7 cellular contexts compared by ENCODE assay signal in genomic region chr1:145892486-145893087, GRCh38. TPM values are rescaled to one million over a fixed set of nuclear protein-coding genes. Genes with fewer than 3 reads are reported as not detected.
DNase-seq lines count a peak whose midpoint lies in the region; ATAC-seq, FAIRE-seq and TF ChIP-seq lines count a peak whose summit lies in the region.

No MANE protein-coding gene starts in this region.

- H3K9me3 ChIP-seq in MG63, result no peaks in the 10 kb centered on the region
- no peaks in the 10 kb centered on the region for H3K9me3 ChIP-seq in mammary epithelial cell (replicated peaks; ENCODE audit: insufficient read depth, low read length)
- no peaks in the 10 kb centered on the region for H3K9me3 ChIP-seq in HepG2 (ENCODE audit: low read length)
- H3K9me3 ChIP-seq in tibial nerve, result no peaks in the 10 kb centered on the region

- H3K4me1 ChIP-seq in mammary epithelial cell (ENCODE audit: insufficient read depth, low read length) (peaks cover 36% of the 10 kb centered on the region), HepG2 (ENCODE audit: insufficient read depth, low read length) (peaks cover 81% of the 10 kb centered on the region), tibial nerve (peaks cover 0 to 30% (median 21%) of the 10 kb centered on the region in 4 donors)

- no peak for TF ChIP-seq POLR2A in HepG2 (IDR thresholded peaks at IDR 0.05; ENCODE audit: insufficient read depth in 1 of 2, low read depth in 2 of 2, low read length in 2 of 2)
- TF ChIP-seq POLR2A in tibial nerve (IDR thresholded peaks at IDR 0.05), result no peak

- dilution Hi-C loops in mammary epithelial cell (cut with HindIII; ENCODE audit: low sequenced_read_pairs), result no loop called here

- H3K27ac ChIP-seq in mammary epithelial cell (ENCODE audit: insufficient read depth, low read depth, low read length) (peak overlapping the region; percentile 97), HepG2 (ENCODE audit: extremely low read length, insufficient read depth, low read length) (peak overlapping the region; percentile 63), tibial nerve (peak overlapping the region; percentile 73 to 94 (median 86))

- BruUV-seq in mammary epithelial cell (replicated peaks; lab: Mats Ljungman, UMichigan) (TSS peak; percentile 86), HepG2 (replicated peaks; lab: Mats Ljungman, UMichigan) (TSS peak; percentile 97)

- no peak for TF ChIP-seq EP300 in HepG2 (IDR thresholded peaks at IDR 0.05; ENCODE audit: low read depth in 2 of 2, low read length in 2 of 2)
- TF ChIP-seq EP300 in HepG2 (CRISPR knock-in tag; IDR thresholded peaks at IDR 0.05; ENCODE audit: borderline replicate concordance), result no peak
- no peak for TF ChIP-seq EP300 in tibial nerve (IDR thresholded peaks at IDR 0.05)

- 14% methylated on average over 3 of the region's 3 CpGs for WGBS in mammary epithelial cell (ENCODE audit: low coverage, missing lambda C conversion rate)
- 57% methylated on average over 3 of the region's 3 CpGs for WGBS in HepG2 (ENCODE audit: low lambda C conversion rate)
- 30 to 40% methylated on average over 3 of the region's 3 CpGs for WGBS in tibial nerve, 2 donors

- H3K9ac ChIP-seq in mammary epithelial cell (ENCODE audit: insufficient read depth, low read length), result peak overlapping the region; percentile 68
- peak overlapping the region; percentile 42; the same call in 1 of the 2 replicates for H3K9ac ChIP-seq in HepG2 (ENCODE audit: insufficient read depth, low read depth, low read length)

- intact Hi-C loops in mammary epithelial cell (cut with micrococcal nuclease), result loop anchor here (1.0 to 2.0 kb wide), 6 partner anchors 16 to 121 kb away; partner anchors contain the start of genes LIX1L, NUDT17 and PEX11B
- intact Hi-C loops in HepG2 (cut with micrococcal nuclease; ENCODE audit: unreplicated experiment), result loop anchor here (1.0 to 5.0 kb wide), 6 partner anchors 18 to 121 kb away; partner anchors contain the start of genes ITGA10, LIX1L, PIAS3 and RBM8A

- no peak for FAIRE-seq in HepG2 (lab: Jason Lieb, UNC)

- ATAC-seq in HepG2, result peak; percentile 52
- ATAC-seq in HG03571 (IDR thresholded peaks at IDR 0.05; ENCODE audit: unreplicated experiment), result no peak
- ATAC-seq in GM21529 (IDR thresholded peaks at IDR 0.05; ENCODE audit: unreplicated experiment), result no peak
- ATAC-seq in HG03520 (IDR thresholded peaks at IDR 0.05; ENCODE audit: unreplicated experiment), result no peak

- H3K27me3 ChIP-seq in MG63 (no peaks in the 10 kb centered on the region), mammary epithelial cell (ENCODE audit: insufficient read depth, low read length) (no peaks in the 10 kb centered on the region), HepG2 (ENCODE audit: control insufficient read depth in 1 of 2, insufficient read depth in 2 of 2, low read length in 2 of 2) (no peaks in the 10 kb centered on the region), tibial nerve (no peaks in the 10 kb centered on the region)

- in situ Hi-C loops in mammary epithelial cell (cut with MboI; ENCODE audit: low sequenced_read_pairs in 2 of 2), result loop anchor here in 1 of 2 donors (10.0 kb wide), 1 partner anchor 112 kb away; no protein-coding TSS in a partner anchor
- in situ Hi-C loops in HepG2 (cut with HindIII; ENCODE audit: extremely low pct_ligation_motif_present, low pct_unique_long_range_greater_than_20kb), result no loop called here

- H3K79me2 ChIP-seq in mammary epithelial cell (ENCODE audit: insufficient read depth, low read length) (no peaks in the 10 kb centered on the region), HepG2 (ENCODE audit: insufficient read depth, low read length) (no peaks in the 10 kb centered on the region)

- POLR2A ChIA-PET in HepG2 (lab: Yijun Ruan, JAX), result interaction anchor here (0.9 to 2.9 kb wide), 16 partner anchors 10 to 160 kb away, joined by 3 to 29 read pairs (median 4); partner anchors contain the start of genes ANKRD34A, ITGA10, NUDT17 and PEX11B

- DNase-seq in MG63 (peak; percentile 66), mammary epithelial cell (no peak), HepG2 (ENCODE audit: low spot score) (no peak), tibial nerve (ENCODE audit: low spot score in 2 of 2) (peak in 1 of 2 donors; percentile 40)

- no peak for TF ChIP-seq RAD21 in HepG2 (CRISPR knock-in tag; IDR thresholded peaks at IDR 0.05)

- H2AFZ ChIP-seq in mammary epithelial cell (ENCODE audit: low read depth, low read length) (peak overlapping the region; percentile 56), HepG2 (ENCODE audit: low read length) (no peak overlapping the region)

- H3K4me3 ChIP-seq in MG63, result peak overlapping the region; percentile 8
- no peak overlapping the region for H3K4me3 ChIP-seq in mammary epithelial cell (replicated peaks in 1 of 3; ENCODE audit: insufficient read depth in 1 of 3, low read depth in 2 of 3, low read length in 3 of 3)
- H3K4me3 ChIP-seq in HepG2 (replicated peaks in 1 of 3; ENCODE audit: insufficient read depth in 1 of 3, low read depth in 2 of 3, low read length in 3 of 3), result no peak overlapping the region; a peak in 1 of 6 replicates
- peak overlapping the region in 1 of 4 donors; percentile 20 for H3K4me3 ChIP-seq in tibial nerve

- TF ChIP-seq CTCF in mammary epithelial cell (conservative IDR thresholded peaks at IDR 0.05 in 1 of 2, IDR thresholded peaks at IDR 0.05 in 1 of 2; ENCODE audit: extremely low read depth in 1 of 2, insufficient read depth in 1 of 2, low read depth in 1 of 2, low read length in 2 of 2) (no peak), HepG2 (CRISPR knock-in tag; IDR thresholded peaks at IDR 0.05) (no peak), tibial nerve (IDR thresholded peaks at IDR 0.05) (no peak)

- H4K20me1 ChIP-seq in mammary epithelial cell (ENCODE audit: insufficient read depth, low read length), result no peaks in the 10 kb centered on the region
- no peaks in the 10 kb centered on the region for H4K20me1 ChIP-seq in HepG2 (ENCODE audit: insufficient read depth, low read length)

- CTCF ChIA-PET in mammary epithelial cell (lab: Charles Lee; ENCODE audit: low non-redundant PET) (interaction anchor here (0.6 to 1.4 kb wide), 3 partner anchors 16 to 57 kb away, joined by 4 to 13 read pairs (median 10); partner anchors contain the start of gene PIAS3), HepG2 (lab: Yijun Ruan, JAX; ENCODE audit: low intra/inter-chr PET ratio, low total read pairs) (interaction anchor here (1.0 to 3.3 kb wide), 7 partner anchors 8 to 121 kb away, joined by 3 to 93 read pairs (median 7); partner anchors contain the start of genes ITGA10 and RBM8A)

- peak overlapping the region; percentile 73 for H3K4me2 ChIP-seq in mammary epithelial cell (ENCODE audit: insufficient read depth, low read depth, low read length)
- peak overlapping the region; percentile 71 for H3K4me2 ChIP-seq in HepG2 (ENCODE audit: low read depth, low read length)

- no peaks in the 10 kb centered on the region for H3K36me3 ChIP-seq in MG63
- H3K36me3 ChIP-seq in mammary epithelial cell (ENCODE audit: insufficient read depth, low read length), result no peaks in the 10 kb centered on the region
- no peaks in the 10 kb centered on the region for H3K36me3 ChIP-seq in HepG2 (replicated peaks in 1 of 2; ENCODE audit: control insufficient read depth in 1 of 2, insufficient read depth in 2 of 2, low read length in 2 of 2)
- peaks cover 0 to 16% (median 0%) of the 10 kb centered on the region in 3 donors for H3K36me3 ChIP-seq in tibial nerve

RNA-seq across cellular contexts. Expression of gene ANKRD35, which starts 6.9 kb away (rescaled TPM):
- not detected in 2 replicates for total RNA-seq in MG63 (2014; rRNA removed; shearing (Covaris generic); ENCODE audit: low replicate concordance)
- under 1 TPM; 0.33 to 0.66 TPM for total RNA-seq in mammary epithelial cell
- 0.67 TPM for polyA plus RNA-seq in mammary epithelial cell
- 4.8 TPM for polyA minus RNA-seq in mammary epithelial cell
- total RNA-seq in HepG2 (2016; rRNA removed; fragmentation: Illumina TruSeq; extraction: Trizol), result 0.02 TPM in 1 of 2 replicates, not detected in the other
- not detected in 2 replicates for total RNA-seq in HepG2 (2016; cell fraction: cytosol; rRNA removed; fragmentation: Illumina TruSeq; extraction: Trizol; ENCODE audit: low read depth)
- total RNA-seq in HepG2 (2016; cell fraction: insoluble cytoplasmic fraction; rRNA removed; fragmentation: Illumina TruSeq; extraction: Trizol), result not detected in 2 replicates
- total RNA-seq in HepG2 (2016; cell fraction: membrane; rRNA removed; fragmentation: Illumina TruSeq; extraction: Trizol), result not detected in 2 replicates
- total RNA-seq in HepG2 (2016; cell fraction: nucleus; rRNA removed; fragmentation: Illumina TruSeq; extraction: Trizol), result not detected in 2 replicates
- not detected in 2 replicates for polyA plus RNA-seq in HepG2 (2011; rRNA removed)
- 0.01 TPM in 2 replicates for polyA plus RNA-seq in HepG2 (2011; cell fraction: cytosol; rRNA removed)
- not detected in 2 replicates for polyA plus RNA-seq in HepG2 (2011; cell fraction: nucleus; rRNA removed)
- polyA plus RNA-seq in HepG2 (2012), result not detected in 2 replicates
- not detected in 2 replicates for polyA plus RNA-seq in HepG2 (2016; cell fraction: cytosol; fragmentation: Illumina TruSeq; extraction: Trizol; ENCODE audit: low read depth)
- polyA plus RNA-seq in HepG2 (2016; cell fraction: insoluble cytoplasmic fraction; fragmentation: Illumina TruSeq; extraction: Trizol; ENCODE audit: low read depth), result not detected in 2 replicates
- not detected in 2 replicates for polyA plus RNA-seq in HepG2 (2016; cell fraction: membrane; fragmentation: Illumina TruSeq; extraction: Trizol; ENCODE audit: low read depth)
- not detected in 2 replicates for polyA plus RNA-seq in HepG2 (2016; cell fraction: nucleus; fragmentation: Illumina TruSeq; extraction: Trizol; ENCODE audit: insufficient read depth, low read depth)
- polyA minus RNA-seq in HepG2 (2011; rRNA and poly(A)+ RNA removed; ENCODE audit: low replicate concordance), result 0.10 TPM in 1 of 2 replicates, not detected in the other
- polyA minus RNA-seq in HepG2 (2011; cell fraction: cytosol; rRNA and poly(A)+ RNA removed), result not detected in 2 replicates
- 0.13 TPM in 1 of 2 replicates, not detected in the other for polyA minus RNA-seq in HepG2 (2011; cell fraction: nucleus; rRNA and poly(A)+ RNA removed)
- 10 to 100 TPM in 1 of 4 donors, 1 to 10 TPM in 3; 2.7 to 11.2 (median 6.3) TPM for total RNA-seq in tibial nerve

RNA-seq across cellular contexts. Expression of gene ITGA10, which starts 17.3 kb away (rescaled TPM):
- total RNA-seq in MG63 (2014; rRNA removed; shearing (Covaris generic); ENCODE audit: low replicate concordance), result 0.10 and 0.20 TPM in 2 replicates
- total RNA-seq in mammary epithelial cell (1 to 10 TPM; 1.3 to 9.0 TPM), HepG2 (2016; rRNA removed; fragmentation: Illumina TruSeq; extraction: Trizol) (0.53 and 0.89 TPM in 2 replicates), tibial nerve (10 to 100 TPM; 29.4 to 42.9 (median 39.4) TPM)
- polyA plus RNA-seq in mammary epithelial cell (5.1 TPM), HepG2 (2011; rRNA removed) (1.6 and 1.8 TPM in 2 replicates)
- 0.41 TPM for polyA minus RNA-seq in mammary epithelial cell
- total RNA-seq in HepG2 (2016; cell fraction: cytosol; rRNA removed; fragmentation: Illumina TruSeq; extraction: Trizol; ENCODE audit: low read depth), result 0.09 and 0.20 TPM in 2 replicates
- 0.54 and 0.95 TPM in 2 replicates for total RNA-seq in HepG2 (2016; cell fraction: insoluble cytoplasmic fraction; rRNA removed; fragmentation: Illumina TruSeq; extraction: Trizol)
- 0.31 and 0.46 TPM in 2 replicates for total RNA-seq in HepG2 (2016; cell fraction: membrane; rRNA removed; fragmentation: Illumina TruSeq; extraction: Trizol)
- total RNA-seq in HepG2 (2016; cell fraction: nucleus; rRNA removed; fragmentation: Illumina TruSeq; extraction: Trizol), result 1.3 and 1.4 TPM in 2 replicates
- 0.79 and 0.83 TPM in 2 replicates for polyA plus RNA-seq in HepG2 (2011; cell fraction: cytosol; rRNA removed)
- 5.0 and 7.8 TPM in 2 replicates for polyA plus RNA-seq in HepG2 (2011; cell fraction: nucleus; rRNA removed)
- polyA plus RNA-seq in HepG2 (2012), result 0.55 and 0.64 TPM in 2 replicates
- 0.08 and 0.12 TPM in 2 replicates for polyA plus RNA-seq in HepG2 (2016; cell fraction: cytosol; fragmentation: Illumina TruSeq; extraction: Trizol; ENCODE audit: low read depth)
- 0.30 and 0.47 TPM in 2 replicates for polyA plus RNA-seq in HepG2 (2016; cell fraction: insoluble cytoplasmic fraction; fragmentation: Illumina TruSeq; extraction: Trizol; ENCODE audit: low read depth)
- 0.21 and 0.23 TPM in 2 replicates for polyA plus RNA-seq in HepG2 (2016; cell fraction: membrane; fragmentation: Illumina TruSeq; extraction: Trizol; ENCODE audit: low read depth)
- 3.6 and 4.6 TPM in 2 replicates for polyA plus RNA-seq in HepG2 (2016; cell fraction: nucleus; fragmentation: Illumina TruSeq; extraction: Trizol; ENCODE audit: insufficient read depth, low read depth)
- polyA minus RNA-seq in HepG2 (2011; rRNA and poly(A)+ RNA removed; ENCODE audit: low replicate concordance), result 0.35 and 1.5 TPM in 2 replicates
- polyA minus RNA-seq in HepG2 (2011; cell fraction: cytosol; rRNA and poly(A)+ RNA removed), result 0.69 and 0.70 TPM in 2 replicates
- polyA minus RNA-seq in HepG2 (2011; cell fraction: nucleus; rRNA and poly(A)+ RNA removed), result 1.8 and 2.6 TPM in 2 replicates

RNA-seq across cellular contexts. Expression of gene PEX11B, which starts 25.9 kb away (rescaled TPM):
- 19.3 and 20.6 TPM in 2 replicates for total RNA-seq in MG63 (2014; rRNA removed; shearing (Covaris generic); ENCODE audit: low replicate concordance)
- total RNA-seq in mammary epithelial cell, result 10 to 100 TPM; 30.4 to 36.3 TPM
- polyA plus RNA-seq in mammary epithelial cell, result 31.0 TPM
- polyA minus RNA-seq in mammary epithelial cell, result 17.2 TPM
- total RNA-seq in HepG2 (2016; rRNA removed; fragmentation: Illumina TruSeq; extraction: Trizol), result 21.6 and 26.2 TPM in 2 replicates
- total RNA-seq in HepG2 (2016; cell fraction: cytosol; rRNA removed; fragmentation: Illumina TruSeq; extraction: Trizol; ENCODE audit: low read depth), result 6.1 and 8.7 TPM in 2 replicates
- 21.5 and 30.1 TPM in 2 replicates for total RNA-seq in HepG2 (2016; cell fraction: insoluble cytoplasmic fraction; rRNA removed; fragmentation: Illumina TruSeq; extraction: Trizol)
- 12.7 and 13.4 TPM in 2 replicates for total RNA-seq in HepG2 (2016; cell fraction: membrane; rRNA removed; fragmentation: Illumina TruSeq; extraction: Trizol)
- 9.3 and 11.7 TPM in 2 replicates for total RNA-seq in HepG2 (2016; cell fraction: nucleus; rRNA removed; fragmentation: Illumina TruSeq; extraction: Trizol)
- 38.8 and 48.4 TPM in 2 replicates for polyA plus RNA-seq in HepG2 (2011; rRNA removed)
- 24.9 and 30.2 TPM in 2 replicates for polyA plus RNA-seq in HepG2 (2011; cell fraction: cytosol; rRNA removed)
- polyA plus RNA-seq in HepG2 (2011; cell fraction: nucleus; rRNA removed), result 11.0 and 14.0 TPM in 2 replicates
- polyA plus RNA-seq in HepG2 (2012), result 14.3 and 21.4 TPM in 2 replicates
- 4.2 and 4.4 TPM in 2 replicates for polyA plus RNA-seq in HepG2 (2016; cell fraction: cytosol; fragmentation: Illumina TruSeq; extraction: Trizol; ENCODE audit: low read depth)
- polyA plus RNA-seq in HepG2 (2016; cell fraction: insoluble cytoplasmic fraction; fragmentation: Illumina TruSeq; extraction: Trizol; ENCODE audit: low read depth), result 34.6 and 35.2 TPM in 2 replicates
- polyA plus RNA-seq in HepG2 (2016; cell fraction: membrane; fragmentation: Illumina TruSeq; extraction: Trizol; ENCODE audit: low read depth), result 8.1 and 9.5 TPM in 2 replicates
- 17.7 and 21.1 TPM in 2 replicates for polyA plus RNA-seq in HepG2 (2016; cell fraction: nucleus; fragmentation: Illumina TruSeq; extraction: Trizol; ENCODE audit: insufficient read depth, low read depth)
- 29.8 and 36.3 TPM in 2 replicates for polyA minus RNA-seq in HepG2 (2011; rRNA and poly(A)+ RNA removed; ENCODE audit: low replicate concordance)
- polyA minus RNA-seq in HepG2 (2011; cell fraction: cytosol; rRNA and poly(A)+ RNA removed), result 9.1 and 13.4 TPM in 2 replicates
- polyA minus RNA-seq in HepG2 (2011; cell fraction: nucleus; rRNA and poly(A)+ RNA removed), result 6.4 and 7.0 TPM in 2 replicates
- 10 to 100 TPM; 27.9 to 35.2 (median 30.8) TPM for total RNA-seq in tibial nerve

RNA-seq across cellular contexts. Expression of gene PIAS3, which starts 33.7 kb away (rescaled TPM):
- total RNA-seq in MG63 (2014; rRNA removed; shearing (Covaris generic); ENCODE audit: low replicate concordance), result 5.6 and 11.0 TPM in 2 replicates
- total RNA-seq in mammary epithelial cell (10 to 100 TPM; 21.7 to 58.8 TPM), HepG2 (2016; rRNA removed; fragmentation: Illumina TruSeq; extraction: Trizol) (3.7 and 4.6 TPM in 2 replicates), tibial nerve (10 to 100 TPM; 25.5 to 29.1 (median 26.3) TPM)
- polyA plus RNA-seq in mammary epithelial cell (40.5 TPM), HepG2 (2011; rRNA removed) (8.0 and 9.7 TPM in 2 replicates)
- polyA minus RNA-seq in mammary epithelial cell, result 89.4 TPM
- total RNA-seq in HepG2 (2016; cell fraction: cytosol; rRNA removed; fragmentation: Illumina TruSeq; extraction: Trizol; ENCODE audit: low read depth), result 0.91 and 1.5 TPM in 2 replicates
- 4.0 and 4.2 TPM in 2 replicates for total RNA-seq in HepG2 (2016; cell fraction: insoluble cytoplasmic fraction; rRNA removed; fragmentation: Illumina TruSeq; extraction: Trizol)
- 2.8 and 3.2 TPM in 2 replicates for total RNA-seq in HepG2 (2016; cell fraction: membrane; rRNA removed; fragmentation: Illumina TruSeq; extraction: Trizol)
- total RNA-seq in HepG2 (2016; cell fraction: nucleus; rRNA removed; fragmentation: Illumina TruSeq; extraction: Trizol), result 4.7 TPM in 2 replicates
- polyA plus RNA-seq in HepG2 (2011; cell fraction: cytosol; rRNA removed), result 5.0 and 5.5 TPM in 2 replicates
- polyA plus RNA-seq in HepG2 (2011; cell fraction: nucleus; rRNA removed), result 26.5 and 26.8 TPM in 2 replicates
- polyA plus RNA-seq in HepG2 (2012), result 5.8 and 6.8 TPM in 2 replicates
- polyA plus RNA-seq in HepG2 (2016; cell fraction: cytosol; fragmentation: Illumina TruSeq; extraction: Trizol; ENCODE audit: low read depth), result 1.2 and 1.3 TPM in 2 replicates
- polyA plus RNA-seq in HepG2 (2016; cell fraction: insoluble cytoplasmic fraction; fragmentation: Illumina TruSeq; extraction: Trizol; ENCODE audit: low read depth), result 6.6 and 7.8 TPM in 2 replicates
- polyA plus RNA-seq in HepG2 (2016; cell fraction: membrane; fragmentation: Illumina TruSeq; extraction: Trizol; ENCODE audit: low read depth), result 4.0 and 4.3 TPM in 2 replicates
- 15.4 and 16.3 TPM in 2 replicates for polyA plus RNA-seq in HepG2 (2016; cell fraction: nucleus; fragmentation: Illumina TruSeq; extraction: Trizol; ENCODE audit: insufficient read depth, low read depth)
- polyA minus RNA-seq in HepG2 (2011; rRNA and poly(A)+ RNA removed; ENCODE audit: low replicate concordance), result 8.5 and 12.9 TPM in 2 replicates
- polyA minus RNA-seq in HepG2 (2011; cell fraction: cytosol; rRNA and poly(A)+ RNA removed), result 3.7 and 4.6 TPM in 2 replicates
- 9.3 and 10.7 TPM in 2 replicates for polyA minus RNA-seq in HepG2 (2011; cell fraction: nucleus; rRNA and poly(A)+ RNA removed)

RNA-seq across cellular contexts. Expression of gene RBM8A, which starts 34.7 kb away (rescaled TPM):
- 52.3 and 69.3 TPM in 2 replicates for total RNA-seq in MG63 (2014; rRNA removed; shearing (Covaris generic); ENCODE audit: low replicate concordance)
- total RNA-seq in mammary epithelial cell, result 100 to 1,000 TPM in 1 of 2 donors, 10 to 100 TPM in 1; 80.2 to 172 TPM
- polyA plus RNA-seq in mammary epithelial cell, result 172 TPM
- polyA minus RNA-seq in mammary epithelial cell, result 57.7 TPM
- 162 and 224 TPM in 2 replicates for total RNA-seq in HepG2 (2016; rRNA removed; fragmentation: Illumina TruSeq; extraction: Trizol)
- total RNA-seq in HepG2 (2016; cell fraction: cytosol; rRNA removed; fragmentation: Illumina TruSeq; extraction: Trizol; ENCODE audit: low read depth), result 15.8 and 21.1 TPM in 2 replicates
- total RNA-seq in HepG2 (2016; cell fraction: insoluble cytoplasmic fraction; rRNA removed; fragmentation: Illumina TruSeq; extraction: Trizol), result 164 and 238 TPM in 2 replicates
- 32.6 and 36.1 TPM in 2 replicates for total RNA-seq in HepG2 (2016; cell fraction: membrane; rRNA removed; fragmentation: Illumina TruSeq; extraction: Trizol)
- total RNA-seq in HepG2 (2016; cell fraction: nucleus; rRNA removed; fragmentation: Illumina TruSeq; extraction: Trizol), result 58.0 and 59.0 TPM in 2 replicates
- polyA plus RNA-seq in HepG2 (2011; rRNA removed), result 75.2 and 106 TPM in 2 replicates
- polyA plus RNA-seq in HepG2 (2011; cell fraction: cytosol; rRNA removed), result 81.5 and 102 TPM in 2 replicates
- 25.3 and 38.5 TPM in 2 replicates for polyA plus RNA-seq in HepG2 (2011; cell fraction: nucleus; rRNA removed)
- 87.0 and 96.0 TPM in 2 replicates for polyA plus RNA-seq in HepG2 (2012)
- polyA plus RNA-seq in HepG2 (2016; cell fraction: cytosol; fragmentation: Illumina TruSeq; extraction: Trizol; ENCODE audit: low read depth), result 14.2 and 15.2 TPM in 2 replicates
- polyA plus RNA-seq in HepG2 (2016; cell fraction: insoluble cytoplasmic fraction; fragmentation: Illumina TruSeq; extraction: Trizol; ENCODE audit: low read depth), result 218 and 247 TPM in 2 replicates
- polyA plus RNA-seq in HepG2 (2016; cell fraction: membrane; fragmentation: Illumina TruSeq; extraction: Trizol; ENCODE audit: low read depth), result 28.1 and 28.8 TPM in 2 replicates
- 89.2 and 112 TPM in 2 replicates for polyA plus RNA-seq in HepG2 (2016; cell fraction: nucleus; fragmentation: Illumina TruSeq; extraction: Trizol; ENCODE audit: insufficient read depth, low read depth)
- polyA minus RNA-seq in HepG2 (2011; rRNA and poly(A)+ RNA removed; ENCODE audit: low replicate concordance), result 14.9 and 35.6 TPM in 2 replicates
- 26.3 and 33.8 TPM in 2 replicates for polyA minus RNA-seq in HepG2 (2011; cell fraction: cytosol; rRNA and poly(A)+ RNA removed)
- 20.2 and 28.7 TPM in 2 replicates for polyA minus RNA-seq in HepG2 (2011; cell fraction: nucleus; rRNA and poly(A)+ RNA removed)
- 100 to 1,000 TPM; 113 to 157 (median 129) TPM for total RNA-seq in tibial nerve
